ENCODE assay signal across 8 cellular contexts in the genomic region with DNA sequence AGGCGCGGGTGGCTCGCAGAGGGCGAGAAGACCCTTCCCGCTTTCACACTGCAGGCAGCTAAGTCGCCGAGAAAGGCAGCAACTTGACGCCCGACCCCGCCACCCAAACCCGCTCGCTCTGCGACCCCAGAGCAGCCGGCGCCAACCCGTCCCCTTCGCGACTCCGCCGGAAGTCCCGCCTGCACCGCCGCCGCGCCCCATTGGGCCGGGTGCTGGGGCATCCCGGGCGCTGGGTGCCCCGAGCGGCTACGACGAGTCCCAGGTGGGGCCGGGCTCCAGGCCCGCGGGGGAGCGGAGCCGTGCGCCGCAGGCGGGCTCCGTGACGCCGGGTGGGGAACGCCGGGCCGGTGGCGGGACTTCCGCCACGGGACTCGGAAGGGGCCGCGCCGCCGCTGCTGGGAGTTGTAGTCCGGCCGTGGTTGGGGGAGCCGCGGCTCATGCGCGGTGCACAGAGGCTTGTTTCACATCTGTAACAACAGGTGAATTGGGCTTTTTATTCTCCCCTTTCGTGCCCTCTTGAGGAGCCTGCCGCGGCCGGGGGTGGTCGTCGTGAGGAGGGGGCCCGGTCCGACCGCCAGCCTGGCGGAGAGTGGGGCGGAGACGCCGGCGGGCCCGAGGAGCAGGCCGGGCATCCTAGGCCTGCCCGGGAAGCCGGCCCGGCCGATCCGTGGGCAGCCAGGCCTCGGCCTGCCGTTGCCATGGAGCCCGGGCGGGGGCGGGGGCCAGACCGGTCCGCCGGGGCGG. TPM values are rescaled to one million over a fixed set of nuclear protein-coding genes. Genes with fewer than 3 reads are reported as not detected.
DNase-seq lines count a peak whose midpoint lies in the region; ATAC-seq, FAIRE-seq and TF ChIP-seq lines count a peak whose summit lies in the region.

Gene DHX30 (plus strand): TSS at position 405 of the 744 bp plus-strand sequence. CDS start 7,546 bp downstream, outside the sequence.

- 0 to 1% methylated on average over 70 to 90 of the region's 90 CpGs for WGBS in pancreas, 2 donors
- WGBS in thyroid gland, 2 donors: 0% methylated on average over 1 to 18 of the region's 90 CpGs

- TF ChIP-seq CTCF in Loucy (conservative IDR thresholded peaks at IDR 0.05; ENCODE audit: low read length) (no peak), pancreas (IDR thresholded peaks at IDR 0.05) (no peak), thyroid gland (IDR thresholded peaks at IDR 0.05) (no peak)

- H3F3A ChIP-seq in Loucy (ENCODE audit: low read depth): no peaks in the 10 kb centered on the region

- ATAC-seq in Right ventricle myocardium inferior (peak; percentile 95), pancreas (peak; percentile 92 to 96 (median 95))

- FAIRE-seq in pancreas (lab: Jason Lieb, UNC): no peak

- H3K9me3 ChIP-seq in Loucy (ENCODE audit: insufficient read depth, low read depth, low read length): no peaks in the 10 kb centered on the region
- H3K9me3 ChIP-seq in pancreas: no peaks in the 10 kb centered on the region
- no peaks in the 10 kb centered on the region for H3K9me3 ChIP-seq in thyroid gland

- peak within 1 kb of the TSS; percentile 93 for H2AFZ ChIP-seq in Loucy (ENCODE audit: low read length)

- no peaks in the 10 kb centered on the region for H3K9me2 ChIP-seq in Loucy (replicated peaks; ENCODE audit: low read depth, low read length)

- intact Hi-C loops in Right ventricle myocardium inferior (cut with DNase I) (no loop called here), pancreas (cut with DNase I) (no loop called here), thyroid gland (cut with DNase I) (no loop called here)

- H3K4me3 ChIP-seq in H7 (ENCODE audit: insufficient read depth, low read depth, low read length): peak within 1 kb of the TSS; percentile 84
- H3K4me3 ChIP-seq in Loucy (ENCODE audit: low read length, poor library complexity, severe bottlenecking): peak within 1 kb of the TSS; percentile 98
- H3K4me3 ChIP-seq in pancreas: peak within 1 kb of the TSS; percentile 64 to 90 (median 76)
- H3K4me3 ChIP-seq in thyroid gland (replicated peaks in 1 of 3): peak within 1 kb of the TSS; percentile 72 to 94 (median 93)

- H4K20me1 ChIP-seq in Loucy (ENCODE audit: insufficient read depth, low read length, poor library complexity, severe bottlenecking): peaks cover 3% of the 10 kb centered on the region

- peak; percentile 73 for DNase-seq in GM04504 (ENCODE audit: low read depth)
- peak; percentile 96 for DNase-seq in H7
- peak; percentile 83 for DNase-seq in SW480 (ENCODE audit: low spot score)
- DNase-seq in activated naive CD8-positive, alpha-beta T cell treated with anti-CD3 and anti-CD28 coated beads, Interleukin-2, amount 50 U/mL, for 16 hours (ENCODE audit: low read depth, low spot score): peak; percentile 66
- peak; percentile 96 for DNase-seq in Right ventricle myocardium inferior (ENCODE audit: missing footprints)
- DNase-seq in pancreas: peak; percentile 81 to 95 (median 87)
- peak; percentile 88 for DNase-seq in thyroid gland

- peaks cover 4% of the 10 kb centered on the region for H3K36me3 ChIP-seq in H7 (replicated peaks; ENCODE audit: control insufficient read depth, insufficient read depth, low read length)
- H3K36me3 ChIP-seq in Loucy (ENCODE audit: insufficient read depth, low read length): no peaks in the 10 kb centered on the region
- H3K36me3 ChIP-seq in pancreas: no peaks in the 10 kb centered on the region
- peaks cover 3 to 12% of the 10 kb centered on the region in 2 donors for H3K36me3 ChIP-seq in thyroid gland

- peaks cover 19% of the 10 kb centered on the region for H3K4me1 ChIP-seq in Loucy (ENCODE audit: insufficient read depth, low read length, poor library complexity, severe bottlenecking)
- H3K4me1 ChIP-seq in pancreas: peaks cover 0 to 3% (median 0%) of the 10 kb centered on the region in 3 donors
- peaks cover 0 to 11% of the 10 kb centered on the region in 2 donors for H3K4me1 ChIP-seq in thyroid gland

- peak in 1 of 2 donors; percentile 84 for TF ChIP-seq POLR2A in thyroid gland (IDR thresholded peaks at IDR 0.05)

- peak within 1 kb of the TSS; percentile 92 for H3K9ac ChIP-seq in Loucy (ENCODE audit: low read depth, low read length, poor library complexity, severe bottlenecking)

- peaks cover 27% of the 10 kb centered on the region for H3K79me2 ChIP-seq in Loucy (ENCODE audit: insufficient read depth, low read length)

- H3K4me2 ChIP-seq in Loucy (ENCODE audit: low read depth, low read length, poor library complexity, severe bottlenecking): peak within 1 kb of the TSS; percentile 94

- H3K27ac ChIP-seq in pancreas (peak within 1 kb of the TSS; percentile 78 to 95 (median 89)), thyroid gland (peak within 1 kb of the TSS; percentile 92 to 99 (median 97))

- no peaks in the 10 kb centered on the region for H3K27me3 ChIP-seq in H7 (ENCODE audit: control insufficient read depth, insufficient read depth, low read length)
- no peaks in the 10 kb centered on the region for H3K27me3 ChIP-seq in Loucy (ENCODE audit: insufficient read depth, low read length, poor library complexity, severe bottlenecking)
- H3K27me3 ChIP-seq in pancreas: no peaks in the 10 kb centered on the region
- H3K27me3 ChIP-seq in thyroid gland: no peaks in the 10 kb centered on the region

RNA-seq across cellular contexts. Expression of gene DHX30, which starts in this region (rescaled TPM):
- 132 and 134 TPM in 2 replicates for total RNA-seq in H7 (2014; rRNA removed; shearing (Covaris generic))
- total RNA-seq in Right ventricle myocardium inferior (47.2 TPM), pancreas (10 to 100 TPM; 19.7 to 33.0 (median 23.1) TPM), thyroid gland (10 to 100 TPM; 51.3 to 80.3 (median 72.8) TPM)
- polyA plus RNA-seq in pancreas: 10 to 100 TPM; 39.6 to 53.8 TPM

Comparison
In these comparisons a context has a peak if more than half of its experiments do, and no peak if none do; other contexts are left out.
1. Peak in every context shown above with its lines: DNase-seq, ATAC-seq, H3K4me3 ChIP-seq and H3K27ac ChIP-seq.